31 cellular contexts compared by ENCODE assay signal in genomic region chr15:60405405-60405804, GRCh38.
"Had no signal": no experiment of that assay in that cellular context is flagged by ENCODE, and none has a peak within 500 bp of the region (broad histone marks: within the 10 kb centered on the region; RNA-seq: fewer than 3 reads in every experiment).

No MANE protein-coding gene starts in this region.

- H3K9me3 Mint-ChIP-seq: immature natural killer cell; natural killer cell treated with Interleukin-12 subunit alpha and Interleukin-12 subunit beta and Interleukin-15 and Interleukin-18, amount 100 ng/mL, for 72 hours; stimulated activated effector memory CD8-positive, alpha-beta T cell treated with anti-CD3 and anti-CD28 coated beads, Interleukin-12 subunit alpha, Interleukin-12 subunit beta, amount 100 ng/mL, for 72 hours; stimulated activated naive CD8-positive, alpha-beta T cell treated with anti-CD3 and anti-CD28 coated beads, Interleukin-15, Interleukin-2, amounts not matched to agents 100 ng/mL and 50 ng/mL, for 24 hours had no signal

- H3K27me3 Mint-ChIP-seq: natural killer cell treated with Interleukin-12 subunit alpha and Interleukin-12 subunit beta and Interleukin-15 and Interleukin-18, amount 100 ng/mL, for 72 hours; stimulated activated naive CD8-positive, alpha-beta T cell treated with anti-CD3 and anti-CD28 coated beads, Interleukin-15, Interleukin-2, amounts not matched to agents 100 ng/mL and 50 ng/mL, for 24 hours had no signal

- H3K27me3 ChIP-seq: left lung, pancreas, sigmoid colon, spleen, suprapubic skin, tibial artery, uterus had no signal

- H3K4me3 Mint-ChIP-seq: immature natural killer cell; naive thymus-derived CD4-positive, alpha-beta T cell; natural killer cell treated with Interleukin-12 subunit alpha and Interleukin-12 subunit beta and Interleukin-15 and Interleukin-18, amount 100 ng/mL, for 72 hours; stimulated activated effector memory CD8-positive, alpha-beta T cell treated with anti-CD3 and anti-CD28 coated beads, Interleukin-12 subunit alpha, Interleukin-12 subunit beta, amount 100 ng/mL, for 72 hours; stimulated activated naive CD8-positive, alpha-beta T cell treated with anti-CD3 and anti-CD28 coated beads, Interleukin-15, Interleukin-2, amounts not matched to agents 100 ng/mL and 50 ng/mL, for 24 hours had no signal

- FAIRE-seq: islet of Langerhans, kidney, pancreas, small intestine had no signal

- ATAC-seq: left colon; left lung; lower lobe of right lung; mucosa of descending colon; naive thymus-derived CD4-positive, alpha-beta T cell; natural killer cell treated with Interleukin-12 subunit alpha and Interleukin-12 subunit beta and Interleukin-15 and Interleukin-18, amount 100 ng/mL, for 72 hours; pancreas; right cardiac atrium; stimulated activated effector memory CD8-positive, alpha-beta T cell treated with anti-CD3 and anti-CD28 coated beads, Interleukin-12 subunit alpha, Interleukin-12 subunit beta, amount 100 ng/mL, for 72 hours had no signal

- H3K36me3 Mint-ChIP-seq: natural killer cell treated with Interleukin-12 subunit alpha and Interleukin-12 subunit beta and Interleukin-15 and Interleukin-18, amount 100 ng/mL, for 72 hours; stimulated activated effector memory CD8-positive, alpha-beta T cell treated with anti-CD3 and anti-CD28 coated beads, Interleukin-12 subunit alpha, Interleukin-12 subunit beta, amount 100 ng/mL, for 72 hours had no signal

- DNase-seq: hypothalamus; immature natural killer cell; kidney; left colon; left lung; lower lobe of right lung; mammary epithelial cell; mesendoderm; midbrain; mucosa of descending colon; naive thymus-derived CD4-positive, alpha-beta T cell; nucleus accumbens; pancreas; posterior cingulate gyrus; retina; right cardiac atrium; sigmoid colon; small intestine; spleen; stimulated activated CD4-positive, alpha-beta T cell treated with anti-CD3 and anti-CD28 coated beads, Interleukin-4, amount 100 ng/mL, for 24 hours; stimulated activated naive CD4-positive, alpha-beta T cell; tibial artery; trophoblast cell; uterus had no signal

- H3K9me3 ChIP-seq: left lung, lower lobe of right lung, mucosa of descending colon, pancreas, prostate gland, sigmoid colon, spleen, suprapubic skin, thoracic aorta, tibial artery, uterus had no signal

- H3K36me3 ChIP-seq: left lung, lower lobe of right lung, pancreas, prostate gland, sigmoid colon, spleen, suprapubic skin, thoracic aorta, tibial artery, uterus had no signal

- H3K4me1 ChIP-seq: prostate gland, uterus had no signal

- H3K27ac ChIP-seq: left lung, lower lobe of right lung, pancreas, prostate gland, sigmoid colon, spleen, suprapubic skin, thoracic aorta, tibial artery, uterus had no signal

- H3K27ac Mint-ChIP-seq: immature natural killer cell; naive thymus-derived CD4-positive, alpha-beta T cell; stimulated activated effector memory CD8-positive, alpha-beta T cell treated with anti-CD3 and anti-CD28 coated beads, Interleukin-12 subunit alpha, Interleukin-12 subunit beta, amount 100 ng/mL, for 72 hours; stimulated activated naive CD8-positive, alpha-beta T cell treated with anti-CD3 and anti-CD28 coated beads, Interleukin-15, Interleukin-2, amounts not matched to agents 100 ng/mL and 50 ng/mL, for 24 hours had no signal

- H3K4me3 ChIP-seq: left lung, lower lobe of right lung, mucosa of descending colon, pancreas, prostate gland, sigmoid colon, spleen, suprapubic skin, thoracic aorta, tibial artery, uterus had no signal
